In the genomic region with DNA sequence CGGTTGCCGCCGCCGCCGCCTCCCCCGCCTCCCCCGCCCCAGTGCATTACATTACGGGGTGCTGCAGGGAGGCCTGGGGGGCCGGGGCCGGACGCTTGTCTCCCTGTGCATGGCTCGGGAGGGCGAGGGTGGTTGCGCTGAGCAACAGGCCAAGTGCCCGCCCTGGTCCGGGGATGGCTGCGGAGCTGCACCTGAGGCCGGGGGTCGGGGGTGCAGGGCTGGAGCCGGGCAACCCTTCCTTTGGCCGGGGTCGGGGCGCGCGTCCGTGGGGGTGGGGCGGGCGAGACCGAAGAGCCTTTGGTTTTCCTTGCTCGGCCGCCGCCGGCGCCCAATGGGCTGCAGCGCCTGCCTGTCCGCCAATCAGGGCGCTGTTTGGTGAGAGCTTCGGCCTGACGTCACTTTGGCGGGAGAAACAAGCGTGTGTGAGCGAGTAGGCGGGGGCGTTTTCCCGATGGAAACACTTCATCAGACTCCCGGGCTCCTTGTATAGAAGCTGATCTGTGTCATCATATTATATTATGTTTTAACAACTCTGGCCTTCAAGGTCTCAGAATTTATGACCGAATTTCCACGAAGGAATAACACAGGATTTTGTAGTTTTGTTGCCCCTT, we compare ENCODE assay signal across 8 cellular contexts. TPM values are rescaled to one million over a fixed set of nuclear protein-coding genes. Genes with fewer than 3 reads are reported as not detected.
DNase-seq lines count a peak whose midpoint lies in the region; TF ChIP-seq lines count a peak whose summit lies in the region.

No MANE protein-coding gene starts in this region.

- H3K4me1 ChIP-seq in HEK293 (ENCODE audit: control insufficient read depth, insufficient read depth, low read length), result peaks cover 17% of the 10 kb centered on the region; the same call in 1 of the 2 replicates
- H3K4me1 ChIP-seq in neuron (ENCODE audit: insufficient read depth, low read length), result peaks cover 17% of the 10 kb centered on the region
- H3K4me1 ChIP-seq in stomach, result peaks cover 12 to 41% (median 34%) of the 10 kb centered on the region in 4 donors

- peak overlapping the region; percentile 42 for H3K27ac Mint-ChIP-seq in activated naive CD4-positive, alpha-beta T cell treated with anti-CD3 and anti-CD28 coated beads for 36 hours

- TF ChIP-seq EP300 in stomach (IDR thresholded peaks at IDR 0.05), result no peak

- peaks cover 7% of the 10 kb centered on the region for H3K36me3 Mint-ChIP-seq in activated naive CD4-positive, alpha-beta T cell treated with anti-CD3 and anti-CD28 coated beads for 36 hours (ENCODE audit: low read depth)

- no peaks in the 10 kb centered on the region for H3K9me3 Mint-ChIP-seq in activated naive CD4-positive, alpha-beta T cell treated with anti-CD3 and anti-CD28 coated beads for 36 hours

- H3K27ac ChIP-seq in HEK293 (ENCODE audit: extremely low read depth, low read depth, low read length) (peak overlapping the region; percentile 93), stomach (peak overlapping the region; percentile 88 to 93 (median 92))

- TF ChIP-seq POLR2A in stomach (IDR thresholded peaks at IDR 0.05), result no peak

- peaks cover 6 to 24% of the 10 kb centered on the region in 2 experiments; a peak in 2 of 3 replicates for H3K36me3 ChIP-seq in HEK293 (ENCODE audit: control insufficient read depth in 2 of 2, insufficient read depth in 1 of 2, low read length in 2 of 2)
- H3K36me3 ChIP-seq in neuron (ENCODE audit: insufficient read depth, low read length), result peaks cover 10% of the 10 kb centered on the region
- H3K36me3 ChIP-seq in stomach, result peaks cover 0 to 30% (median 24%) of the 10 kb centered on the region in 4 donors

- DNase-seq in EH (ENCODE audit: low read depth) (peak; percentile 94), MV-4-11 (lab: John Stamatoyannopoulos, UW) (peak; percentile 90), SK-N-DZ (ENCODE audit: low spot score) (peak; percentile 96), germinal center (ENCODE audit: low spot score) (peak; percentile 93), stomach (peak; percentile 93)
- DNase-seq in activated naive CD4-positive, alpha-beta T cell treated with anti-CD3 and anti-CD28 coated beads for 36 hours, result peak; percentile 95

- peaks cover 60% of the 10 kb centered on the region for H3K4me1 Mint-ChIP-seq in activated naive CD4-positive, alpha-beta T cell treated with anti-CD3 and anti-CD28 coated beads for 36 hours (ENCODE audit: low read depth)

- 0 to 1% (median 1%) methylated on average over 15 to 48 of the region's 48 CpGs for WGBS in stomach, 5 donors

- intact Hi-C loops in activated naive CD4-positive, alpha-beta T cell treated with anti-CD3 and anti-CD28 coated beads for 36 hours (cut with micrococcal nuclease), result loop anchor here (1.0 to 10.0 kb wide), 8 partner anchors 59 to 702 kb away; partner anchors contain the start of genes CDK12, LASP1, LRRC3C and ORMDL3
- intact Hi-C loops in stomach (cut with DNase I; ENCODE audit: low total_unique reads), result no loop called here

- H3K27me3 ChIP-seq in neuron (ENCODE audit: insufficient read depth, low read length) (no peaks in the 10 kb centered on the region), stomach (no peaks in the 10 kb centered on the region)

- H3K4me3 ChIP-seq in HEK293 (ENCODE audit: low read depth, low read length), result peak overlapping the region; percentile 99
- peak overlapping the region; percentile 98 for H3K4me3 ChIP-seq in neuron (ENCODE audit: low read length)
- peak overlapping the region; percentile 90 to 100 (median 98) for H3K4me3 ChIP-seq in stomach

- TF ChIP-seq CTCF in HEK293 (tag by site-specific recombination; IDR thresholded peaks at IDR 0.05) (no peak), stomach (IDR thresholded peaks at IDR 0.05) (no peak)

- no peaks in the 10 kb centered on the region for H3K27me3 Mint-ChIP-seq in activated naive CD4-positive, alpha-beta T cell treated with anti-CD3 and anti-CD28 coated beads for 36 hours (ENCODE audit: low read depth)

- H3K4me3 Mint-ChIP-seq in activated naive CD4-positive, alpha-beta T cell treated with anti-CD3 and anti-CD28 coated beads for 36 hours, result peak overlapping the region; percentile 91

- H2AFZ ChIP-seq in neuron (ENCODE audit: low read depth, low read length), result peak overlapping the region; percentile 81

- CTCF ChIA-PET in HEK293 (lab: Yijun Ruan, JAX), result interaction anchor here (0.5 to 1.5 kb wide), 2 partner anchors 158 to 221 kb away, joined by 5 read pairs; no protein-coding TSS in a partner anchor
- CTCF ChIA-PET in activated naive CD4-positive, alpha-beta T cell treated with anti-CD3 and anti-CD28 coated beads for 36 hours (lab: Charles Lee), result no interaction called here

- POLR2A ChIA-PET in HEK293 (lab: Yijun Ruan, JAX), result interaction anchor here (0.7 to 3.7 kb wide), 6 partner anchors 14 to 203 kb away, joined by 3 to 20 read pairs (median 5); partner anchors contain the start of genes CDK12, MED1 and RPL19

- no peaks in the 10 kb centered on the region for H3K9me3 ChIP-seq in HEK293 (ENCODE audit: control insufficient read depth, insufficient read depth, low read depth, low read length)
- H3K9me3 ChIP-seq in neuron (ENCODE audit: low read length), result no peaks in the 10 kb centered on the region
- no peaks in the 10 kb centered on the region for H3K9me3 ChIP-seq in stomach

TF ChIP-seq in HEK293, 187 proteins besides CTCF, POLR2A, EP300 and RAD21 (continues in another document):
- TF ChIP-seq ZBTB21 (tag by site-specific recombination; IDR thresholded peaks at IDR 0.05), result peak; percentile 63; the same call in 1 of the 2 replicates
- peak; percentile 82 for TF ChIP-seq SP2 (tag by site-specific recombination; IDR thresholded peaks at IDR 0.05)
- TF ChIP-seq OSR2 (tag by site-specific recombination; IDR thresholded peaks at IDR 0.05), result 0 out of 2 replicates have a peak, but pooled peaks have one; percentile 27
- TF ChIP-seq EGR2 (tag by site-specific recombination; IDR thresholded peaks at IDR 0.05; ENCODE audit: low read depth), result peak; percentile 3; the same call in 1 of the 2 replicates
- no peak for TF ChIP-seq ZXDB (tag by site-specific recombination; IDR thresholded peaks at IDR 0.05)
- TF ChIP-seq KLF8 (tag by site-specific recombination; IDR thresholded peaks at IDR 0.05), result peak; percentile 53
- TF ChIP-seq ZNF548 (tag by site-specific recombination; IDR thresholded peaks at IDR 0.05), result no peak
- TF ChIP-seq ZNF660 (tag by site-specific recombination; IDR thresholded peaks at IDR 0.05), result 0 out of 2 replicates have a peak, but pooled peaks have one; percentile 10
- TF ChIP-seq ZBTB17 (tag by site-specific recombination; IDR thresholded peaks at IDR 0.05), result peak; percentile 32; the same call in 1 of the 2 replicates
- TF ChIP-seq, protein P1, sequence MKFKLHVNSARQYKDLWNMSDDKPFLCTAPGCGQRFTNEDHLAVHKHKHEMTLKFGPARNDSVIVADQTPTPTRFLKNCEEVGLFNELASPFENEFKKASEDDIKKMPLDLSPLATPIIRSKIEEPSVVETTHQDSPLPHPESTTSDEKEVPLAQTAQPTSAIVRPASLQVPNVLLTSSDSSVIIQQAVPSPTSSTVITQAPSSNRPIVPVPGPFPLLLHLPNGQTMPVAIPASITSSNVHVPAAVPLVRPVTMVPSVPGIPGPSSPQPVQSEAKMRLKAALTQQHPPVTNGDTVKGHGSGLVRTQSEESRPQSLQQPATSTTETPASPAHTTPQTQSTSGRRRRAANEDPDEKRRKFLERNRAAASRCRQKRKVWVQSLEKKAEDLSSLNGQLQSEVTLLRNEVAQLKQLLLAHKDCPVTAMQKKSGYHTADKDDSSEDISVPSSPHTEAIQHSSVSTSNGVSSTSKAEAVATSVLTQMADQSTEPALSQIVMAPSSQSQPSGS (tag by site-specific recombination; IDR thresholded peaks at IDR 0.05; ENCODE audit: low read depth), result peak; percentile 95
- TF ChIP-seq IKZF3 (tag by site-specific recombination; IDR thresholded peaks at IDR 0.05), result peak; percentile 79
- peak; percentile 44; the same call in 1 of the 2 replicates for TF ChIP-seq GLIS2 (tag by site-specific recombination; IDR thresholded peaks at IDR 0.05)
- no peak for TF ChIP-seq ZNF223 (tag by site-specific recombination; IDR thresholded peaks at IDR 0.05)
- 0 out of 2 replicates have a peak, but pooled peaks have one; percentile 24 for TF ChIP-seq TCF7L2 (IDR thresholded peaks at IDR 0.05; ENCODE audit: borderline replicate concordance, low read depth, low read length)
- peak; percentile 65; the same call in 1 of the 2 replicates for TF ChIP-seq ZNF629 (tag by site-specific recombination; IDR thresholded peaks at IDR 0.05)
- TF ChIP-seq ZFHX2 (tag by site-specific recombination; conservative IDR thresholded peaks at IDR 0.05), result peak; percentile 69
- TF ChIP-seq KLF1 (tag by site-specific recombination; IDR thresholded peaks at IDR 0.05), result peak; percentile 41
- TF ChIP-seq YY1 (tag by site-specific recombination; IDR thresholded peaks at IDR 0.05), result no peak
- no peak for TF ChIP-seq MYNN (tag by site-specific recombination; IDR thresholded peaks at IDR 0.05; ENCODE audit: borderline replicate concordance)
- TF ChIP-seq KLF10 (tag by site-specific recombination; IDR thresholded peaks at IDR 0.05), result peak; percentile 80
- TF ChIP-seq KLF9 (tag by site-specific recombination; IDR thresholded peaks at IDR 0.05; ENCODE audit: low read depth), result peak; percentile 79
- TF ChIP-seq ZNF76 (tag by site-specific recombination; IDR thresholded peaks at IDR 0.05; ENCODE audit: borderline replicate concordance, low read depth), result peak; percentile 9; the same call in 1 of the 2 replicates
- peak; percentile 58; the same call in 1 of the 2 replicates for TF ChIP-seq ZEB2 (tag by site-specific recombination; IDR thresholded peaks at IDR 0.05)

RNA-seq across cellular contexts. Expression of gene FBXL20, which starts 1.0 kb away (rescaled TPM):
- 10.2 and 16.9 TPM in 2 replicates for polyA plus RNA-seq in SK-N-DZ (2014; cell fraction: cytosol; rRNA removed)
- 12.6 and 13.0 TPM in 2 replicates for polyA plus RNA-seq in SK-N-DZ (2014; cell fraction: nucleus; rRNA removed)
- total RNA-seq in activated naive CD4-positive, alpha-beta T cell treated with anti-CD3 and anti-CD28 coated beads for 36 hours, result 10 to 100 TPM; 14.2 to 15.4 TPM
- 10 to 100 TPM in 3 of 5 donors, 1 to 10 TPM in 2; 6.7 to 18.4 (median 11.1) TPM for total RNA-seq in stomach
- polyA plus RNA-seq in stomach, result 1 to 10 TPM; 1.5 to 1.8 (median 1.7) TPM

RNA-seq across cellular contexts. Expression of gene MED1, which starts 48.7 kb away (rescaled TPM):
- polyA plus RNA-seq in SK-N-DZ (2014; cell fraction: cytosol; rRNA removed), result 16.0 and 21.8 TPM in 2 replicates
- polyA plus RNA-seq in SK-N-DZ (2014; cell fraction: nucleus; rRNA removed), result 12.0 and 18.4 TPM in 2 replicates
- total RNA-seq in activated naive CD4-positive, alpha-beta T cell treated with anti-CD3 and anti-CD28 coated beads for 36 hours, result 10 to 100 TPM; 52.4 to 56.1 TPM
- total RNA-seq in stomach, result 10 to 100 TPM in 4 of 5 donors, 1 to 10 TPM in 1; 6.4 to 48.7 (median 19.7) TPM
- 1 to 10 TPM; 5.1 to 7.4 (median 6.9) TPM for polyA plus RNA-seq in stomach

RNA-seq across cellular contexts. Expression of gene CDK12, which starts 58.9 kb away (rescaled TPM):
- 16.0 and 18.9 TPM in 2 replicates for polyA plus RNA-seq in SK-N-DZ (2014; cell fraction: cytosol; rRNA removed)
- polyA plus RNA-seq in SK-N-DZ (2014; cell fraction: nucleus; rRNA removed), result 7.3 and 12.5 TPM in 2 replicates
- 10 to 100 TPM; 49.8 to 51.0 TPM for total RNA-seq in activated naive CD4-positive, alpha-beta T cell treated with anti-CD3 and anti-CD28 coated beads for 36 hours
- 10 to 100 TPM; 25.8 to 66.5 (median 45.6) TPM for total RNA-seq in stomach
- polyA plus RNA-seq in stomach, result 1 to 10 TPM; 5.1 to 5.5 (median 5.2) TPM

Comparison
In these comparisons a context has a peak if more than half of its experiments do, and no peak if none do; other contexts are left out.
1. Peak in every context shown above with its lines: DNase-seq, H3K4me3 ChIP-seq and H3K27ac ChIP-seq.